ENCODE assay signal across 9 cellular contexts in the genomic region with DNA sequence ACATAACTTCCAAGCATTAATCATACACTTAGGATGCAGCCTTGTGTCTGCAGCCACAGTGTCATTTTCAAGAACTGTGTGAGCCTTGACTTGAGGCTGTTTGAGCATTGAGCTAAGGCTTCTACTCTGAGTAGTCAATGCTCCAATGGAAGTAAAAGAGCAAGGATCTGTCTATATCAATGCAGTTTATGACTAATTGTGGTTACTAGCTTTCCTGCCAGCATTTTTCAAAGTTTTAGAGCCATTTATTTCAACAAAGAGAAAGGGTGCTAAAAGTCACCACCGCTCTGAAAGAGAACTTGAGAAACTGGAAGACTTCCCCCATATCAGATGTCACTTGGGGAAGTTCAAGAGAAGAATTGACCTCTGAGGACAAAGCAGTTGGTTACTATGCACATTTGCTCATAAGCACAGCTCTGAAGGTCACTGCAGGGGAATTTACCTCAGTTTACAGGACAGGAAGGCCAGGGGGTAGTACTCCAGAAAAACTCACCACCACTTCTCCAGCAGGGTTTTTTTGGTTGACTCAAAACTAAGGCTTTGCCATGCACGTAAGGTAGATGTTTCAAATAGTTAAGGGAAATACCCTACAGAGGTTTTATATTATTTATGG. TPM values are rescaled to one million over a fixed set of nuclear protein-coding genes. Genes with fewer than 3 reads are reported as not detected.
DNase-seq lines count a peak whose midpoint lies in the region; ATAC-seq lines count a peak whose summit lies in the region.
"Had no signal": no experiment of that assay in that cellular context is flagged by ENCODE, and none has a peak within 500 bp of the region (broad histone marks: within the 10 kb centered on the region; RNA-seq: fewer than 3 reads in every experiment).

No MANE protein-coding gene starts in this region.

- H3K36me3 Mint-ChIP-seq in activated naive CD4-positive, alpha-beta T cell treated with anti-CD3 and anti-CD28 coated beads, Interleukin-2, amount 50 U/mL, for 24 hours: no peaks in the 10 kb centered on the region

- peaks cover 33% of the 10 kb centered on the region for H3K4me1 Mint-ChIP-seq in activated naive CD4-positive, alpha-beta T cell treated with anti-CD3 and anti-CD28 coated beads, Interleukin-2, amount 50 U/mL, for 24 hours

- ATAC-seq in HG02973 (IDR thresholded peaks at IDR 0.05; ENCODE audit: unreplicated experiment): peak; percentile 60

- H3K9me3 Mint-ChIP-seq in activated naive CD4-positive, alpha-beta T cell treated with anti-CD3 and anti-CD28 coated beads, Interleukin-2, amount 50 U/mL, for 24 hours: no peaks in the 10 kb centered on the region

- no peak for DNase-seq in activated naive CD4-positive, alpha-beta T cell treated with Interleukin-2 at 50 U/mL for 16 hours
- DNase-seq in RPMI7951 (ENCODE audit: low read depth) (peak; percentile 96), foreskin melanocyte (peak; percentile 85), NCI-H524 (lab: John Stamatoyannopoulos, UW) (no peak), DMS79 (lab: John Stamatoyannopoulos, UW) (no peak), GF-D8 (lab: John Stamatoyannopoulos, UW) (no peak)

- H3K4me3 Mint-ChIP-seq in activated naive CD4-positive, alpha-beta T cell treated with anti-CD3 and anti-CD28 coated beads, Interleukin-2, amount 50 U/mL, for 24 hours: no peak overlapping the region

- H3K27ac Mint-ChIP-seq in activated naive CD4-positive, alpha-beta T cell treated with anti-CD3 and anti-CD28 coated beads, Interleukin-2, amount 50 U/mL, for 24 hours: peak overlapping the region; percentile 55

- H3K27me3 Mint-ChIP-seq in activated naive CD4-positive, alpha-beta T cell treated with anti-CD3 and anti-CD28 coated beads, Interleukin-2, amount 50 U/mL, for 24 hours: no peaks in the 10 kb centered on the region

RNA-seq across cellular contexts. Expression of gene RGS1, which starts 24.5 kb away (rescaled TPM):
- 53.3 and 62.4 TPM in 2 replicates for total RNA-seq in RPMI7951 (2014; rRNA removed; shearing (Covaris generic))
- total RNA-seq: cardiac muscle cell had no signal

Comparison
In these comparisons a context has a peak if more than half of its experiments do, and no peak if none do; other contexts are left out.
1. DNase-seq: peak in RPMI7951 (single experiment) and foreskin melanocyte (single experiment); none in activated naive CD4-positive, alpha-beta T cell treated with Interleukin-2 at 50 U/mL for 16 hours (single experiment), NCI-H524 (0 of 2), DMS79 (single experiment) and GF-D8 (single experiment).